ENCODE assay signal across 16 cellular contexts in the genomic region with DNA sequence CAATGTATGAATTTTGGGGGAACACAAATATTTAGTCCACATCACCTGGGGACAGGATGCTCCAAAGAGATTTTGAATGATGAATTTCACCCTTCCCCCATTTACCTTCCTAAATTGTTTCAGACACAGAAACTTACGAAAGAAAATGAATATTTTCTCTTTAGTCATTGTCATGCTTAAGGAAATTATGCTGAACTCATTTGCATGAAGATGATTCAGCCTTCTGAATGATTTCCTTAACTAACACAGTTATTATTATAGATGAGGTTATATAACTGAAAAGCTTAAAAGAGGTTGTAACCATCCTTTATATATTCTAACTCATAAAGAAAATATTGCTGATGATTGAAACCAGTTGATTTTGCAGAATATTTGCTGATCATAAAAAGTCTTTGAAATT.
"Had no signal": no experiment of that assay in that cellular context is flagged by ENCODE, and none has a peak within 500 bp of the region (broad histone marks: within the 10 kb centered on the region; RNA-seq: fewer than 3 reads in every experiment).

No MANE protein-coding gene starts in this region.

- H2AFZ ChIP-seq: parathyroid adenoma had no signal

- H3K9ac ChIP-seq: parathyroid adenoma had no signal

- H3K27ac ChIP-seq: cardiac muscle cell, foreskin keratinocyte, left ventricle myocardium inferior, neutrophil, parathyroid adenoma, tibial nerve had no signal

- FAIRE-seq: endometrium, TTC549 had no signal

- DNase-seq: activated CD4-positive, alpha-beta T cell treated with anti-CD3 and anti-CD28 coated beads for 1 hour; activated T-cell treated with anti-CD3 and anti-CD28 coated beads, Interleukin-2, amount 50 U/mL, for 1 hour; cortex of kidney; effector CD4-positive, alpha-beta T cell; erythroblast; left ventricle myocardium inferior; stimulated activated CD4-positive, alpha-beta T cell treated with anti-CD3 and anti-CD28 coated beads, Interleukin-12 subunit alpha, Interleukin-12 subunit beta, amount 100 ng/mL, for 4 hours; substantia nigra; T-helper 1 cell had no signal

- H3K9me3 ChIP-seq: left ventricle myocardium inferior, neutrophil, tibial nerve had no signal

- H3K4me3 ChIP-seq: cardiac muscle cell, left ventricle myocardium inferior, tibial nerve had no signal

- H3K79me2 ChIP-seq: parathyroid adenoma had no signal

- H3K4me1 ChIP-seq: foreskin keratinocyte, left ventricle myocardium inferior, parathyroid adenoma, tibial nerve had no signal

- H3K36me3 ChIP-seq: cardiac muscle cell, left ventricle myocardium inferior, neutrophil, tibial nerve had no signal

- H3K27me3 ChIP-seq: cardiac muscle cell, foreskin keratinocyte, neutrophil, tibial nerve had no signal
